ENCODE assay signal across 8 cellular contexts in the genomic region with DNA sequence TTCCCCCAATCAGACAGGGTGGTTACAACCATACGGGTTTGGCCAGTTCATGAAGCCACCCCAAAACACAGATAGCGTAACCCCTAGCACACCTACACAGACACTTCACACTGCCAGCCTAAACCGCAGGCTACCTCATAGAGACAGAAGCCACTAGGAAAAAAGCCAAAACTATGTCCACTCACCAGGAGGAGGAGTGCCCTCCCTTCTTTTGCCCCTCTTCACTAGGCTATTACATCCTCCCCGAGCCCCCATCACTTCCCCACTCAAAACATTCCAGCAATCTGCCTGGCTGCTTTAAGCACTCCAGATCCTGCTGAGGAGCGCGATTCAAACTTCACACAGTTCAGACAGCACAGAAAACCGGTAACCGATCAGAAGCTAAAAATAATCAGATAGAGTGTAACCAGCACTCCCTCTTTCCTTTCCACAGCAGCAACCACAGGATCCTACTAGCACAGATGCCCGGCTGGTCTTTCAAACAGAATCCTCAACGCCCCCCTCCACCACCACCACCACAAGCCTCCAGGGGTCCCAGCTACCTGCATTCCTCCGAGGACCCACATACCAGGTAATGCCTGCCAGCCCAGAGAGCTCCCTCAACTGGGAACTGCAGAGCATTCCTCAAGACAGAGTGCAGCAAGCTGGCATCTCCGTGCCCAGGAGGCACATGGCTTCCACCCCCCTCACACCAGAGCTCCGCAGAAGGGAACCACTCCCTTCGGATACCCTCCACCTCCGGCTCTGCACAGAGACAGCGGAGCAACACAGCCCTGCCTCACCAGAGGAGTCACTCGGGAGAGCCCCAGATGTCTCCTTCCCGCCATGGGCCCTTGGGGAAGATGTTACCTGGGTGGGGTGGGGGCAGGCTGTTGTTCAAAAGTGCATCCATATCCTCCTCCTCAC. TPM values are rescaled to one million over a fixed set of nuclear protein-coding genes. Genes with fewer than 3 reads are reported as not detected.
DNase-seq lines count a peak whose midpoint lies in the region; ATAC-seq and TF ChIP-seq lines count a peak whose summit lies in the region.

No MANE protein-coding gene starts in this region.

- H3K4me1 ChIP-seq in CD4-positive, CD25-positive, alpha-beta regulatory T cell (ENCODE audit: control insufficient read depth, insufficient read depth, low read length, poor library complexity, severe bottlenecking) = peaks cover 45% of the 10 kb centered on the region
- H3K4me1 ChIP-seq in foreskin keratinocyte = peaks cover 23% of the 10 kb centered on the region

- intact Hi-C loops in activated T-helper 2 cell treated with anti-CD3 and anti-CD28 coated beads, Interferon-gamma antibody, Interleukin-2, Interleukin-4, amounts not matched to agents 10 μg/mL and 5 μg/mL and 100 μg/mL, durations not matched to agents 14 hours and 24 hours and 36 hours (cut with micrococcal nuclease) = loop anchor here (1.0 to 5.0 kb wide), 6 partner anchors 31 to 222 kb away; partner anchors contain the start of genes COPS7A, P3H3 and ZNF384

- peaks cover 4% of the 10 kb centered on the region for H3K27me3 Mint-ChIP-seq in CD4-positive, CD25-positive, alpha-beta regulatory T cell
- H3K27me3 Mint-ChIP-seq in activated T-helper 2 cell treated with anti-CD3 and anti-CD28 coated beads, Interferon-gamma antibody, Interleukin-2, Interleukin-4, amounts not matched to agents 10 μg/mL and 5 μg/mL and 100 μg/mL, durations not matched to agents 14 hours and 24 hours and 36 hours (ENCODE audit: low read depth) = no peaks in the 10 kb centered on the region

- H3K27me3 ChIP-seq in CD4-positive, CD25-positive, alpha-beta regulatory T cell (ENCODE audit: control insufficient read depth, insufficient read depth, low read length) = no peaks in the 10 kb centered on the region
- H3K27me3 ChIP-seq in foreskin keratinocyte = no peaks in the 10 kb centered on the region

- peak overlapping the region; percentile 94 for H3K4me3 ChIP-seq in CD4-positive, CD25-positive, alpha-beta regulatory T cell (ENCODE audit: low read depth, low read length)

- peaks cover 25% of the 10 kb centered on the region for H3K36me3 Mint-ChIP-seq in CD4-positive, CD25-positive, alpha-beta regulatory T cell
- peaks cover 52% of the 10 kb centered on the region for H3K36me3 Mint-ChIP-seq in activated T-helper 2 cell treated with anti-CD3 and anti-CD28 coated beads, Interferon-gamma antibody, Interleukin-2, Interleukin-4, amounts not matched to agents 10 μg/mL and 5 μg/mL and 100 μg/mL, durations not matched to agents 14 hours and 24 hours and 36 hours (ENCODE audit: low read depth)

- ATAC-seq in CD4-positive, CD25-positive, alpha-beta regulatory T cell (ENCODE audit: low read depth in 2 of 2) = peak; percentile 26 to 37
- ATAC-seq in foreskin keratinocyte = peak; percentile 21
- no peak for ATAC-seq in GM18868 (IDR thresholded peaks at IDR 0.05; ENCODE audit: unreplicated experiment)

- peaks cover 0 to 4% (median 0%) of the 10 kb centered on the region in 7 donors for H3K9me3 Mint-ChIP-seq in CD4-positive, CD25-positive, alpha-beta regulatory T cell
- H3K9me3 Mint-ChIP-seq in activated T-helper 2 cell treated with anti-CD3 and anti-CD28 coated beads, Interferon-gamma antibody, Interleukin-2, Interleukin-4, amounts not matched to agents 10 μg/mL and 5 μg/mL and 100 μg/mL, durations not matched to agents 14 hours and 24 hours and 36 hours = no peaks in the 10 kb centered on the region

- H3K27ac ChIP-seq in CD4-positive, CD25-positive, alpha-beta regulatory T cell (ENCODE audit: insufficient read depth, low read length, poor library complexity, severe bottlenecking) = peak overlapping the region; percentile 96
- H3K27ac ChIP-seq in KOPT-K1 (ENCODE audit: low read depth, low read length, poor library complexity, severe bottlenecking) = peak overlapping the region; percentile 77
- H3K27ac ChIP-seq in foreskin keratinocyte = peak overlapping the region; percentile 77

- H3K4me1 Mint-ChIP-seq in CD4-positive, CD25-positive, alpha-beta regulatory T cell = peaks cover 4 to 56% (median 35%) of the 10 kb centered on the region in 4 donors
- peaks cover 34% of the 10 kb centered on the region for H3K4me1 Mint-ChIP-seq in activated T-helper 2 cell treated with anti-CD3 and anti-CD28 coated beads, Interferon-gamma antibody, Interleukin-2, Interleukin-4, amounts not matched to agents 10 μg/mL and 5 μg/mL and 100 μg/mL, durations not matched to agents 14 hours and 24 hours and 36 hours (ENCODE audit: low read depth)

- H3K27ac Mint-ChIP-seq in CD4-positive, CD25-positive, alpha-beta regulatory T cell = peak overlapping the region; percentile 93 to 97 (median 95)
- H3K27ac Mint-ChIP-seq in activated T-helper 2 cell treated with anti-CD3 and anti-CD28 coated beads, Interferon-gamma antibody, Interleukin-2, Interleukin-4, amounts not matched to agents 10 μg/mL and 5 μg/mL and 100 μg/mL, durations not matched to agents 14 hours and 24 hours and 36 hours = peak overlapping the region; percentile 82

- TF ChIP-seq CTCF in foreskin keratinocyte (conservative IDR thresholded peaks at IDR 0.05) = no peak

- peak; percentile 37 to 59 (median 52) for DNase-seq in CD4-positive, CD25-positive, alpha-beta regulatory T cell
- peak; percentile 30 for DNase-seq in activated T-helper 2 cell treated with anti-CD3 and anti-CD28 coated beads, Interferon-gamma antibody, Interleukin-2, Interleukin-4, amounts not matched to agents 10 μg/mL and 5 μg/mL and 100 μg/mL, durations not matched to agents 14 hours and 24 hours and 36 hours (ENCODE audit: low spot score)
- DNase-seq in foreskin keratinocyte (peak; percentile 7 to 19), occipital lobe (lab: John Stamatoyannopoulos, UW) (peak; percentile 54), H4 (ENCODE audit: low spot score) (no peak), NCI-H146 treated with DMSO at 0.1 percent for 48 hours (lab: John Stamatoyannopoulos, UW; ENCODE audit: unreplicated experiment) (no peak)

- peak overlapping the region in 3 of 4 donors; percentile 90 to 97 (median 94) for H3K4me3 Mint-ChIP-seq in CD4-positive, CD25-positive, alpha-beta regulatory T cell
- no peak overlapping the region for H3K4me3 Mint-ChIP-seq in activated T-helper 2 cell treated with anti-CD3 and anti-CD28 coated beads, Interferon-gamma antibody, Interleukin-2, Interleukin-4, amounts not matched to agents 10 μg/mL and 5 μg/mL and 100 μg/mL, durations not matched to agents 14 hours and 24 hours and 36 hours (ENCODE audit: low read depth)

- no peaks in the 10 kb centered on the region for H3K9me3 ChIP-seq in CD4-positive, CD25-positive, alpha-beta regulatory T cell (ENCODE audit: control insufficient read depth in 2 of 2, low read length in 2 of 2)
- H3K9me3 ChIP-seq in KOPT-K1 (ENCODE audit: insufficient read depth, low read length, poor library complexity, severe bottlenecking) = no peaks in the 10 kb centered on the region

- peaks cover 19% of the 10 kb centered on the region for H3K36me3 ChIP-seq in CD4-positive, CD25-positive, alpha-beta regulatory T cell (ENCODE audit: control insufficient read depth, insufficient read depth, low read length)
- peaks cover 44% of the 10 kb centered on the region for H3K36me3 ChIP-seq in KOPT-K1 (ENCODE audit: insufficient read depth, low read length)

RNA-seq across cellular contexts. Expression of gene CHD4, which starts 1.5 kb away (rescaled TPM):
- total RNA-seq in CD4-positive, CD25-positive, alpha-beta regulatory T cell = 474 TPM
- 10 to 100 TPM; 32.2 to 43.4 (median 38.8) TPM for polyA plus RNA-seq in CD4-positive, CD25-positive, alpha-beta regulatory T cell
- 343 and 351 TPM in 2 replicates for total RNA-seq in activated T-helper 2 cell treated with anti-CD3 and anti-CD28 coated beads, Interferon-gamma antibody, Interleukin-2, Interleukin-4, amounts not matched to agents 10 μg/mL and 5 μg/mL and 100 μg/mL, durations not matched to agents 14 hours and 24 hours and 36 hours
- total RNA-seq in foreskin keratinocyte = 156 and 174 TPM in 2 replicates
- polyA plus RNA-seq in foreskin keratinocyte = 90.9 and 98.5 TPM in 2 replicates
- total RNA-seq in occipital lobe = 149 TPM
- total RNA-seq in H4 (2014; rRNA removed; shearing (Covaris generic)) = 242 and 246 TPM in 2 replicates

RNA-seq across cellular contexts. Expression of gene LPAR5, which starts 30.1 kb away (rescaled TPM):
- total RNA-seq in CD4-positive, CD25-positive, alpha-beta regulatory T cell = 7.0 TPM
- 10 to 100 TPM in 1 of 4 donors, 1 to 10 TPM in 3; 6.6 to 17.3 (median 8.6) TPM for polyA plus RNA-seq in CD4-positive, CD25-positive, alpha-beta regulatory T cell
- 3.6 and 4.1 TPM in 2 replicates for total RNA-seq in activated T-helper 2 cell treated with anti-CD3 and anti-CD28 coated beads, Interferon-gamma antibody, Interleukin-2, Interleukin-4, amounts not matched to agents 10 μg/mL and 5 μg/mL and 100 μg/mL, durations not matched to agents 14 hours and 24 hours and 36 hours
- total RNA-seq in foreskin keratinocyte (9.8 and 13.4 TPM in 2 replicates), occipital lobe (0.62 TPM)
- polyA plus RNA-seq in foreskin keratinocyte = 12.8 and 14.4 TPM in 2 replicates
- 0.04 TPM in 1 of 2 replicates, not detected in the other for total RNA-seq in H4 (2014; rRNA removed; shearing (Covaris generic))

RNA-seq across cellular contexts. Expression of gene NOP2, which starts 37.6 kb away (rescaled TPM):
- 77.5 TPM for total RNA-seq in CD4-positive, CD25-positive, alpha-beta regulatory T cell
- 10 to 100 TPM; 13.2 to 34.0 (median 22.5) TPM for polyA plus RNA-seq in CD4-positive, CD25-positive, alpha-beta regulatory T cell
- total RNA-seq in activated T-helper 2 cell treated with anti-CD3 and anti-CD28 coated beads, Interferon-gamma antibody, Interleukin-2, Interleukin-4, amounts not matched to agents 10 μg/mL and 5 μg/mL and 100 μg/mL, durations not matched to agents 14 hours and 24 hours and 36 hours = 146 and 157 TPM in 2 replicates
- total RNA-seq in foreskin keratinocyte = 64.2 and 65.6 TPM in 2 replicates
- 46.8 and 61.1 TPM in 2 replicates for polyA plus RNA-seq in foreskin keratinocyte
- 10.8 TPM for total RNA-seq in occipital lobe
- total RNA-seq in H4 (2014; rRNA removed; shearing (Covaris generic)) = 64.3 and 90.3 TPM in 2 replicates

RNA-seq across cellular contexts. Expression of gene ACRBP, which starts 41.6 kb away (rescaled TPM):
- total RNA-seq in CD4-positive, CD25-positive, alpha-beta regulatory T cell = 13.7 TPM
- under 1 TPM in 1 of 4 donors, not detected in 3; 0.41 TPM for polyA plus RNA-seq in CD4-positive, CD25-positive, alpha-beta regulatory T cell
- total RNA-seq in activated T-helper 2 cell treated with anti-CD3 and anti-CD28 coated beads, Interferon-gamma antibody, Interleukin-2, Interleukin-4, amounts not matched to agents 10 μg/mL and 5 μg/mL and 100 μg/mL, durations not matched to agents 14 hours and 24 hours and 36 hours = 1.2 and 1.5 TPM in 2 replicates
- total RNA-seq in foreskin keratinocyte (0.07 TPM in 1 of 2 replicates, not detected in the other), occipital lobe (0.62 TPM)
- polyA plus RNA-seq in foreskin keratinocyte = 0.09 and 0.11 TPM in 2 replicates
- total RNA-seq in H4 (2014; rRNA removed; shearing (Covaris generic)) = not detected in 2 replicates

RNA-seq across cellular contexts. Expression of gene IFFO1, which starts 49.8 kb away (rescaled TPM):
- total RNA-seq in CD4-positive, CD25-positive, alpha-beta regulatory T cell = 46.6 TPM
- 10 to 100 TPM in 1 of 4 donors, 1 to 10 TPM in 3; 5.6 to 10.4 (median 8.3) TPM for polyA plus RNA-seq in CD4-positive, CD25-positive, alpha-beta regulatory T cell
- 15.5 and 16.6 TPM in 2 replicates for total RNA-seq in activated T-helper 2 cell treated with anti-CD3 and anti-CD28 coated beads, Interferon-gamma antibody, Interleukin-2, Interleukin-4, amounts not matched to agents 10 μg/mL and 5 μg/mL and 100 μg/mL, durations not matched to agents 14 hours and 24 hours and 36 hours
- total RNA-seq in foreskin keratinocyte (1.7 and 2.7 TPM in 2 replicates), occipital lobe (4.4 TPM)
- 2.7 and 5.0 TPM in 2 replicates for polyA plus RNA-seq in foreskin keratinocyte
- 2.1 and 5.4 TPM in 2 replicates for total RNA-seq in H4 (2014; rRNA removed; shearing (Covaris generic))

Comparison
In these comparisons a context has a peak if more than half of its experiments do, and no peak if none do; other contexts are left out.
1. DNase-seq: peak in CD4-positive, CD25-positive, alpha-beta regulatory T cell (3 of 3), activated T-helper 2 cell treated with anti-CD3 and anti-CD28 coated beads, Interferon-gamma antibody, Interleukin-2, Interleukin-4, amounts not matched to agents 10 μg/mL and 5 μg/mL and 100 μg/mL, durations not matched to agents 14 hours and 24 hours and 36 hours (single experiment), foreskin keratinocyte (2 of 2) and occipital lobe (single experiment); none in H4 (single experiment) and NCI-H146 treated with DMSO at 0.1 percent for 48 hours (single experiment).
2. Peak in every context shown above with its lines, with median percentiles within 50 percentile points of each other: H3K27ac ChIP-seq.